In genomic region chr6:110877154-110877564, GRCh38 we compare ENCODE assay signal across 1 cellular context.
TF ChIP-seq lines count a peak whose summit lies in the region.

No MANE protein-coding gene starts in this region.

TF ChIP-seq in HCT116, 20 proteins besides CTCF, POLR2A, EP300 and RAD21 (continued from another document):
- TF ChIP-seq REST (IDR thresholded peaks at IDR 0.05; ENCODE audit: low read depth), result no peak
- no peak for TF ChIP-seq YY1 (IDR thresholded peaks at IDR 0.05; ENCODE audit: extremely low read depth, insufficient replicate concordance, low read depth, low read length)
- no peak for TF ChIP-seq SP1 (IDR thresholded peaks at IDR 0.05; ENCODE audit: low read depth)
- no peak for TF ChIP-seq ZFX (IDR thresholded peaks at IDR 0.05)
- no peak for TF ChIP-seq SRF (IDR thresholded peaks at IDR 0.05; ENCODE audit: low read depth)
- no peak for TF ChIP-seq FOSL1 (IDR thresholded peaks at IDR 0.05; ENCODE audit: low read depth)
